In genomic region chr12:107086314-107086713, GRCh38 we compare ENCODE assay signal across 20 cellular contexts. TPM values are rescaled to one million over a fixed set of nuclear protein-coding genes. Genes with fewer than 3 reads are reported as not detected.
DNase-seq lines count a peak whose midpoint lies in the region; ATAC-seq and TF ChIP-seq lines count a peak whose summit lies in the region.
"Had no signal": no experiment of that assay in that cellular context is flagged by ENCODE, and none has a peak within 500 bp of the region (broad histone marks: within the 10 kb centered on the region; RNA-seq: fewer than 3 reads in every experiment).

No MANE protein-coding gene starts in this region.

- no peaks in the 10 kb centered on the region for H3K27me3 Mint-ChIP-seq in activated T-helper 17 cell treated with anti-CD3 and anti-CD28 coated beads, Interleukin-2, amount 50 U/mL, for 72 hours
- no peaks in the 10 kb centered on the region for H3K27me3 Mint-ChIP-seq in neural crest cell (ENCODE audit: low read depth)
- H3K27me3 Mint-ChIP-seq: CD4-positive, CD25-positive, alpha-beta regulatory T cell had no signal

- POLR2A ChIA-PET in HEK293 (lab: Yijun Ruan, JAX): no interaction called here

- DNase-seq in neural crest cell (ENCODE audit: low read depth, low spot score) (no peak), GM13977 (ENCODE audit: low spot score) (no peak), activated gamma-delta T cell treated with Interleukin-2 at 50 U/mL for 16 hours (no peak)
- DNase-seq in stimulated activated CD4-positive, alpha-beta T cell treated with anti-CD3 and anti-CD28 coated beads, Interleukin-15, amount 100 ng/mL, for 24 hours: no peak
- DNase-seq: ACHN; BE2C; C1 segment of cervical spinal cord; CD4-positive, CD25-positive, alpha-beta regulatory T cell; CD8-positive, alpha-beta memory T cell; COR-L47; DMS 273 treated with DMSO at 0.1 percent for 48 hours; DMS53; DND-41; EL; GOT3; H7 had no signal

- CTCF ChIA-PET in HEK293 (lab: Yijun Ruan, JAX): interaction anchor here (2.9 kb wide), 1 partner anchor 19 kb away, joined by 16 read pairs; no protein-coding TSS in a partner anchor

- in situ Hi-C loops in GM13977 (cut with MboI; ENCODE audit: low pct_unique_long_range_greater_than_20kb, low sequenced_read_pairs, unreplicated experiment): no loop called here

- TF ChIP-seq CTCF in HEK293 (tag by site-specific recombination; IDR thresholded peaks at IDR 0.05): no peak
- TF ChIP-seq CTCF in neural crest cell (conservative IDR thresholded peaks at IDR 0.05): no peak
- no peak for TF ChIP-seq CTCF in GM13977 (IDR thresholded peaks at IDR 0.05; ENCODE audit: extremely low read depth, insufficient read depth, missing control alignments)

- H3K4me3 Mint-ChIP-seq in activated T-helper 17 cell treated with anti-CD3 and anti-CD28 coated beads, Interleukin-2, amount 50 U/mL, for 72 hours: no peak overlapping the region
- H3K4me3 Mint-ChIP-seq in neural crest cell: peak overlapping the region; percentile 6

- H3K4me1 Mint-ChIP-seq in activated T-helper 17 cell treated with anti-CD3 and anti-CD28 coated beads, Interleukin-2, amount 50 U/mL, for 72 hours: peaks cover 15% of the 10 kb centered on the region
- H3K4me1 Mint-ChIP-seq in neural crest cell: no peaks in the 10 kb centered on the region

- H3K36me3 Mint-ChIP-seq in activated T-helper 17 cell treated with anti-CD3 and anti-CD28 coated beads, Interleukin-2, amount 50 U/mL, for 72 hours (ENCODE audit: low read depth): peaks cover 12% of the 10 kb centered on the region
- peaks cover 14% of the 10 kb centered on the region for H3K36me3 Mint-ChIP-seq in neural crest cell (ENCODE audit: low read depth)

- no peak overlapping the region for H3K27ac ChIP-seq in HEK293 (ENCODE audit: extremely low read depth, low read depth, low read length)
- H3K27ac ChIP-seq: HL-60 had no signal

- no peak overlapping the region for H3K4me3 ChIP-seq in HEK293 (ENCODE audit: low read depth, low read length)

- no peaks in the 10 kb centered on the region for H3K9me3 ChIP-seq in HEK293 (ENCODE audit: control insufficient read depth, insufficient read depth, low read depth, low read length)
- H3K9me3 ChIP-seq: BE2C had no signal

- no peaks in the 10 kb centered on the region for H3K36me3 ChIP-seq in HEK293 (ENCODE audit: control insufficient read depth in 2 of 2, insufficient read depth in 1 of 2, low read length in 2 of 2)
- H3K36me3 ChIP-seq: BE2C had no signal

- 0 out of 2 replicates have a peak, but pooled peaks cover 2% of the 10 kb centered on the region for H3K4me1 ChIP-seq in HEK293 (ENCODE audit: control insufficient read depth, insufficient read depth, low read length)

- peak overlapping the region; percentile 37 for H3K27ac Mint-ChIP-seq in activated T-helper 17 cell treated with anti-CD3 and anti-CD28 coated beads, Interleukin-2, amount 50 U/mL, for 72 hours
- H3K27ac Mint-ChIP-seq in neural crest cell (ENCODE audit: unreplicated experiment): no peak overlapping the region
- H3K27ac Mint-ChIP-seq: CD8-positive, alpha-beta memory T cell had no signal

- H3K9me3 Mint-ChIP-seq in activated T-helper 17 cell treated with anti-CD3 and anti-CD28 coated beads, Interleukin-2, amount 50 U/mL, for 72 hours: peaks cover 7% of the 10 kb centered on the region
- peaks cover 5% of the 10 kb centered on the region for H3K9me3 Mint-ChIP-seq in neural crest cell

- no peak for ATAC-seq in activated T-helper 17 cell treated with anti-CD3 and anti-CD28 coated beads, Interleukin-2, amount 50 U/mL, for 72 hours (replicated peaks)
- no peak for ATAC-seq in GM19035 (IDR thresholded peaks at IDR 0.05; ENCODE audit: unreplicated experiment)

TF ChIP-seq in HEK293, 187 proteins besides CTCF, POLR2A, EP300 and RAD21:
- TF ChIP-seq PRDM2 (tag by site-specific recombination; IDR thresholded peaks at IDR 0.05; ENCODE audit: borderline replicate concordance) (no peak), ZNF585B (tag by site-specific recombination; IDR thresholded peaks at IDR 0.05) (peak; percentile 63), ZNF202 (tag by site-specific recombination; IDR thresholded peaks at IDR 0.05; ENCODE audit: borderline replicate concordance) (no peak), KLF16 (tag by site-specific recombination; IDR thresholded peaks at IDR 0.05) (no peak), ZNF362 (tag by site-specific recombination; IDR thresholded peaks at IDR 0.05) (no peak), ZBTB10 (tag by site-specific recombination; IDR thresholded peaks at IDR 0.05) (no peak)

RNA-seq across cellular contexts. Expression of gene CRY1, which starts 7.0 kb away (rescaled TPM):
- total RNA-seq in activated T-helper 17 cell treated with anti-CD3 and anti-CD28 coated beads, Interleukin-2, amount 50 U/mL, for 72 hours: 10 to 100 TPM; 14.6 to 21.6 TPM
- total RNA-seq in neural crest cell: 24.8 and 25.4 TPM in 2 replicates
